In the genomic region with DNA sequence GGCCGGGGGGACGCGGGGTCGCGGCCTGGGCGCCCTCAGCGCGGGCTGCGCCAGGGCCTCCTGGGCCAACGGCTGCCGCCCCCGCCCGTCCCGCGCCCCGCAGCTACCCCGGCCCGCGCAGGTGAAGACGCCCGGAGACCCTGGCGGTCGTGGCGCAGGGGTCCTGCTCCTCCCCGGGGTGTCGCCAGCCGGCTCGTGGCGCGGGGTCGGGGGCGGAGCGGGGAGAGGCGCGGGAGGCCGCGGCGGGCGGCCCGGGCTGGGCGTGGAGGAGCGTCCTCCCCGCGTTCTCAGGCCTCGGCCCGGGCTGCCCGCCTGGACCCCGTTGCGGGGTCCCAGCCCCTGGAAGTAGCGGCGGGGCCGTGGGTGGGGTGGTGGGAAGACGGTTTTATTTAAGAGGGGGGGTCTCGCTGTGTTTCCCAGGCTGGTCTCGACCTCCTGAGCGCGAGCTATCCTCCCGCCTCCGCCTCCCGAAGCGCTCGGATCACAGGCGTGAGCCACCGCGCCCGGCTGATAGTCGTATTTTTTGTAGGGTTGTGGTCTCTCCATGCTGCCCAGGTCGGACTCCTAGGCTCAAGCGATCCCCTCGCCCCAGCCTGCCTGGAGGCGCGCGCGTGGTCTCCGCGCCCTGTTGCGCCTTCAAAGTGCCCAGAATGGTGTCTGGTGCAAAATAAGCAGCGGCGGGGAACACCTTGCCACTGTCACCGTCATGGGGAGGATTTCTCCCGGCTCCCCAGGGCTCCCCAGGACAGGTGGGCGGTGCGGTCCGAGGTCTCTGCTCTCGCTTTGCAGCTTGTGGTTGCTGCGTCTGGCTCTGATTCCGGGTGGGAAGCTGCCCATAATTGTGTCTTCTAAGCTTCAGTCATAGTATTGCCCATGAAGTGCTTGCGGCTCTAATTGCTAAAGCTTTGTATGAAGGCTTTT, we compare ENCODE assay signal across 8 cellular contexts. TPM values are rescaled to one million over a fixed set of nuclear protein-coding genes. Genes with fewer than 3 reads are reported as not detected.
A peak's percentile ranks its signal among the peaks of the same experiment; 100 is the strongest.
DNase-seq lines count a peak whose midpoint lies in the region; TF ChIP-seq lines count a peak whose summit lies in the region.

No MANE protein-coding gene starts in this region.

- intact Hi-C loops in prostate gland (cut with DNase I): no loop called here

- peaks cover 17% of the 10 kb centered on the region for H3K27me3 Mint-ChIP-seq in activated T-cell treated with anti-CD3 and anti-CD28 coated beads, Interleukin-2, amount 50 U/mL, for 24 hours

- H3K36me3 ChIP-seq in prostate gland: no peaks in the 10 kb centered on the region

- H3K27me3 ChIP-seq in prostate gland (replicated peaks; ENCODE audit: insufficient read depth): no peaks in the 10 kb centered on the region

- peaks cover 33% of the 10 kb centered on the region for H3K36me3 Mint-ChIP-seq in activated T-cell treated with anti-CD3 and anti-CD28 coated beads, Interleukin-2, amount 50 U/mL, for 24 hours (ENCODE audit: low read depth)

- H3K27ac Mint-ChIP-seq in activated T-cell treated with anti-CD3 and anti-CD28 coated beads, Interleukin-2, amount 50 U/mL, for 24 hours: peak overlapping the region; percentile 93

- H3K27ac ChIP-seq in prostate gland: peak overlapping the region; percentile 79 to 86

- H3K4me3 Mint-ChIP-seq in activated T-cell treated with anti-CD3 and anti-CD28 coated beads, Interleukin-2, amount 50 U/mL, for 24 hours: peak overlapping the region; percentile 96

- H3K4me3 ChIP-seq in GM12864 (ENCODE audit: low read depth, low read length) (peak overlapping the region; percentile 69), HFF-Myc (replicated peaks; ENCODE audit: low read depth, low read length) (peak overlapping the region; percentile 82), fibroblast of the aortic adventitia (ENCODE audit: low read depth, low read length) (peak overlapping the region; percentile 83), prostate gland (peak overlapping the region; percentile 94 to 97)

- no peaks in the 10 kb centered on the region for H3K9me3 ChIP-seq in prostate gland

- TF ChIP-seq POLR2A in prostate gland (IDR thresholded peaks at IDR 0.05): peak; percentile 35

- no peaks in the 10 kb centered on the region for H3K9me3 Mint-ChIP-seq in activated T-cell treated with anti-CD3 and anti-CD28 coated beads, Interleukin-2, amount 50 U/mL, for 24 hours

- H3K4me1 ChIP-seq in prostate gland (replicated peaks): peaks cover 4% of the 10 kb centered on the region

- 2% methylated on average over 63 of the region's 88 CpGs for WGBS in prostate gland

- no peak for DNase-seq in GM12864 (ENCODE audit: low read depth)
- no peak for DNase-seq in HFF-Myc (ENCODE audit: extremely low read depth, low read depth)
- DNase-seq in NCI-H2029 treated with DMSO at 0.1 percent for 48 hours (lab: John Stamatoyannopoulos, UW): peak; percentile 20
- peak; percentile 64 for DNase-seq in activated T-cell treated with anti-CD3 and anti-CD28 coated beads, Interleukin-2, amount 50 U/mL, for 24 hours
- no peak for DNase-seq in fibroblast of the aortic adventitia (ENCODE audit: low read depth)
- DNase-seq in prostate gland (ENCODE audit: low spot score): no peak
- no peak for DNase-seq in NCI-H187 treated with DMSO at 0.1 percent for 48 hours (lab: John Stamatoyannopoulos, UW)
- DNase-seq in hepatic stellate cell (ENCODE audit: low spot score): no peak

- H3K4me1 Mint-ChIP-seq in activated T-cell treated with anti-CD3 and anti-CD28 coated beads, Interleukin-2, amount 50 U/mL, for 24 hours (ENCODE audit: low read depth): peaks cover 65% of the 10 kb centered on the region

- no peak for TF ChIP-seq CTCF in GM12864 (IDR thresholded peaks at IDR 0.05; ENCODE audit: low read depth, low read length, missing control alignments)
- TF ChIP-seq CTCF in HFF-Myc (IDR thresholded peaks at IDR 0.05; ENCODE audit: low read depth, low read length, missing control alignments): no peak
- TF ChIP-seq CTCF in fibroblast of the aortic adventitia (IDR thresholded peaks at IDR 0.05; ENCODE audit: insufficient read depth, low read length): no peak
- TF ChIP-seq CTCF in prostate gland (IDR thresholded peaks at IDR 0.05): no peak

RNA-seq across cellular contexts. Expression of a gene that starts 15.3 kb away (rescaled TPM):
- 202 and 211 TPM in 2 replicates for total RNA-seq in fibroblast of the aortic adventitia (ENCODE audit: low replicate concordance)
- total RNA-seq in prostate gland: 100 to 1,000 TPM; 106 to 177 TPM

RNA-seq across cellular contexts. Expression of a gene that starts 59.3 kb away (rescaled TPM):
- total RNA-seq in fibroblast of the aortic adventitia (ENCODE audit: low replicate concordance) (13.5 and 14.2 TPM in 2 replicates), prostate gland (10 to 100 TPM; 50.0 to 91.9 TPM)

Comparison
In these comparisons a context has a peak if more than half of its experiments do, and no peak if none do; other contexts are left out.
1. DNase-seq: peak in NCI-H2029 treated with DMSO at 0.1 percent for 48 hours (single experiment) and activated T-cell treated with anti-CD3 and anti-CD28 coated beads, Interleukin-2, amount 50 U/mL, for 24 hours (single experiment); none in GM12864 (single experiment), HFF-Myc (single experiment), fibroblast of the aortic adventitia (single experiment), prostate gland (single experiment), NCI-H187 treated with DMSO at 0.1 percent for 48 hours (single experiment) and hepatic stellate cell (single experiment).
2. Peak in every context shown above with its lines, with median percentiles within 50 percentile points of each other: H3K4me3 ChIP-seq.